In the genomic region with DNA sequence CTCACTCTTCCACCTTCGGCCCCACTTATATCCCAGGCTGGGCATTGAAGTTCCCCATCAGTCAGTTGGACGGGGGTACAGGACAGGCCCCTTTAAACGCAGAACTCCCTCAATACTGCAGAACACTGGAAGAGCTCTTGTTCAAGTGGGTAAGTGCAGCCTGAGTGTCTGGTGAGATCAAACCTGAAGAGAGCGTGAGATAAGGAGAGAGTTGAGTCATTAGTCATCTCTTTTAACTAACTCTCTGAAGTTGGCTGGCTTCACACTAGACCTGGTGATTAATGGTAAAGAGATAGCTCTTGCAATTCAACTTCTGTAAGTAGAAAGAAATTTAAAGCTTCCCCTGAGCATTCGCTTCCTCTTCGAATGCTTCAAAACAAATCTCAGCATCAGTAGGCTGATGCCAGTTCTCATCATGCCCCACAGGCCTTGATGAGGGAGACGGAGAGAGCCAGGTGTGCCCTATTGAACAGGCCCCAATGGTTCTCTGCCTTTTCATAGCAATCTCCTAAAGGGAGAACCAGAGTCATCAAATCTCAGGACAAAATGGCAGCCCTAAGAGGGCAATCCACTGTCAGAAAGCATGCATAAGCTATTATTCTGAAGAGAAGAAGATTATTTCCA, we compare ENCODE assay signal across 25 cellular contexts. TPM values are rescaled to one million over a fixed set of nuclear protein-coding genes. Genes with fewer than 3 reads are reported as not detected.
DNase-seq lines count a peak whose midpoint lies in the region; ATAC-seq and FAIRE-seq lines count a peak whose summit lies in the region.
"Had no signal": no experiment of that assay in that cellular context is flagged by ENCODE, and none has a peak within 500 bp of the region (broad histone marks: within the 10 kb centered on the region; RNA-seq: fewer than 3 reads in every experiment).

No MANE protein-coding gene starts in this region.

- no peaks in the 10 kb centered on the region for H3K27me3 ChIP-seq in small intestine (ENCODE audit: control insufficient read depth in 2 of 2, insufficient read depth in 2 of 2, low read length in 2 of 2)
- H3K27me3 ChIP-seq: breast epithelium, esophagus squamous epithelium, thyroid gland had no signal

- WGBS in small intestine, 3 donors, result 82 to 86% (median 85%) methylated on average over 7 of the region's 7 CpGs

- no peak overlapping the region for H3K27ac ChIP-seq in small intestine (ENCODE audit: low read depth in 1 of 2, low read length in 1 of 2)
- H3K27ac ChIP-seq: breast epithelium, esophagus squamous epithelium, psoas muscle, thyroid gland, WERI-Rb-1 had no signal

- no peaks in the 10 kb centered on the region for H3K36me3 ChIP-seq in small intestine (ENCODE audit: control insufficient read depth in 2 of 2, insufficient read depth in 2 of 2, low read length in 2 of 2)
- H3K36me3 ChIP-seq: breast epithelium, esophagus squamous epithelium, thyroid gland, WERI-Rb-1 had no signal

- no peak overlapping the region for H3K4me3 Mint-ChIP-seq in activated CD4-positive, alpha-beta T cell treated with anti-CD3 and anti-CD28 coated beads for 36 hours
- H3K4me3 Mint-ChIP-seq in activated CD4-positive, alpha-beta T cell treated with anti-CD3 and anti-CD28 coated beads, Interleukin-2, amount 10 ng/mL, durations not matched to agents 24 days and 14 days, result no peak overlapping the region
- H3K4me3 Mint-ChIP-seq: activated CD8-positive, alpha-beta T cell treated with anti-CD3 and anti-CD28 coated beads for 36 hours; activated T-cell treated with anti-CD3 and anti-CD28 coated beads, Interleukin-2, amount 50 U/mL, for 24 hours; immature natural killer cell; nephron progenitor cell; stimulated activated memory B cell treated with anti-CD40 and anti-IgM and Interleukin-4, amounts not matched to agents 10 μg/mL and 1 μg/mL and 100 μg/mL, for 72 hours had no signal

- intact Hi-C loops in activated CD4-positive, alpha-beta T cell treated with anti-CD3 and anti-CD28 coated beads for 36 hours (cut with DNase I, micrococcal nuclease), result no loop called here
- intact Hi-C loops in activated CD4-positive, alpha-beta T cell treated with anti-CD3 and anti-CD28 coated beads, Interleukin-2, amount 10 ng/mL, durations not matched to agents 24 days and 14 days (cut with micrococcal nuclease), result no loop called here

- H3K27me3 Mint-ChIP-seq in activated CD4-positive, alpha-beta T cell treated with anti-CD3 and anti-CD28 coated beads for 36 hours, result no peaks in the 10 kb centered on the region
- no peaks in the 10 kb centered on the region for H3K27me3 Mint-ChIP-seq in activated CD4-positive, alpha-beta T cell treated with anti-CD3 and anti-CD28 coated beads, Interleukin-2, amount 10 ng/mL, durations not matched to agents 24 days and 14 days
- H3K27me3 Mint-ChIP-seq: activated CD8-positive, alpha-beta T cell treated with anti-CD3 and anti-CD28 coated beads for 36 hours; stimulated activated memory B cell treated with anti-CD40 and anti-IgM and Interleukin-4, amounts not matched to agents 10 μg/mL and 1 μg/mL and 100 μg/mL, for 72 hours had no signal

- H3K4me1 Mint-ChIP-seq in activated CD4-positive, alpha-beta T cell treated with anti-CD3 and anti-CD28 coated beads for 36 hours, result peaks cover 3% of the 10 kb centered on the region
- peaks cover 2% of the 10 kb centered on the region for H3K4me1 Mint-ChIP-seq in activated CD4-positive, alpha-beta T cell treated with anti-CD3 and anti-CD28 coated beads, Interleukin-2, amount 10 ng/mL, durations not matched to agents 24 days and 14 days
- H3K4me1 Mint-ChIP-seq: immature natural killer cell; nephron progenitor cell; stimulated activated memory B cell treated with anti-CD40 and anti-IgM and Interleukin-4, amounts not matched to agents 10 μg/mL and 1 μg/mL and 100 μg/mL, for 72 hours had no signal

- no peak for DNase-seq in activated CD4-positive, alpha-beta T cell treated with anti-CD3 and anti-CD28 coated beads for 36 hours
- DNase-seq in activated CD4-positive, alpha-beta T cell treated with anti-CD3 and anti-CD28 coated beads, Interleukin-2, amount 10 ng/mL, durations not matched to agents 24 days and 14 days, result no peak
- DNase-seq in amniotic epithelial cell (ENCODE audit: low read depth) (peak; percentile 94), iPS-NIHi7 (ENCODE audit: extremely low spot score) (peak; percentile 19), small intestine (peak; percentile 6), NCI-H2081 treated with DMSO at 0.1 percent for 48 hours (lab: John Stamatoyannopoulos, UW) (no peak), NCI-H2107 (lab: John Stamatoyannopoulos, UW) (no peak)
- DNase-seq in activated CD4-positive, CD25-positive, alpha-beta regulatory T cell treated with anti-CD3 and anti-CD28 coated beads, Interleukin-2, amount 50 U/mL, for 72 hours, result no peak
- DNase-seq: activated CD8-positive, alpha-beta T cell treated with anti-CD3 and anti-CD28 coated beads for 36 hours; activated naive CD4-positive, alpha-beta T cell treated with anti-CD3 and anti-CD28 coated beads, Interleukin-2, amount 50 U/mL, for 16 hours; activated T-cell treated with anti-CD3 and anti-CD28 coated beads, Interleukin-2, amount 50 U/mL, for 24 hours; C1 segment of cervical spinal cord; DMS 273 treated with DMSO at 0.1 percent for 48 hours; esophagus squamous epithelium; head of caudate nucleus; immature natural killer cell; NCI-H1436 treated with DMSO at 0.1 percent for 48 hours; NCI-H446 treated with DMSO at 0.1 percent for 48 hours; nephron progenitor cell; psoas muscle; thyroid gland; WERI-Rb-1 had no signal

- CTCF ChIA-PET in activated CD4-positive, alpha-beta T cell treated with anti-CD3 and anti-CD28 coated beads for 36 hours (lab: Charles Lee), result interaction anchor here (1.3 kb wide), 1 partner anchor 14 kb away, joined by 4 read pairs; no protein-coding TSS in a partner anchor

- POLR2A ChIA-PET in activated CD4-positive, alpha-beta T cell treated with anti-CD3 and anti-CD28 coated beads for 36 hours (lab: Charles Lee), result no interaction called here

- H3K9me3 ChIP-seq in small intestine (ENCODE audit: control insufficient read depth, low read depth), result no peaks in the 10 kb centered on the region
- H3K9me3 ChIP-seq: breast epithelium, esophagus squamous epithelium, psoas muscle, thyroid gland had no signal

- peak; percentile 42 for ATAC-seq in activated CD4-positive, alpha-beta T cell treated with anti-CD3 and anti-CD28 coated beads for 36 hours
- ATAC-seq: activated CD8-positive, alpha-beta T cell treated with anti-CD3 and anti-CD28 coated beads for 36 hours; psoas muscle; stimulated activated memory B cell treated with anti-CD40 and anti-IgM and Interleukin-4, amounts not matched to agents 10 μg/mL and 1 μg/mL and 100 μg/mL, for 72 hours had no signal

- no peak overlapping the region for H3K4me3 ChIP-seq in small intestine (ENCODE audit: low read depth in 1 of 2, low read length in 2 of 2)
- H3K4me3 ChIP-seq: breast epithelium, esophagus squamous epithelium, psoas muscle, thyroid gland had no signal

- no peak overlapping the region for H3K27ac Mint-ChIP-seq in activated CD4-positive, alpha-beta T cell treated with anti-CD3 and anti-CD28 coated beads for 36 hours
- no peak overlapping the region for H3K27ac Mint-ChIP-seq in activated CD4-positive, alpha-beta T cell treated with anti-CD3 and anti-CD28 coated beads, Interleukin-2, amount 10 ng/mL, durations not matched to agents 24 days and 14 days
- H3K27ac Mint-ChIP-seq: activated CD8-positive, alpha-beta T cell treated with anti-CD3 and anti-CD28 coated beads for 36 hours; activated T-cell treated with anti-CD3 and anti-CD28 coated beads, Interleukin-2, amount 50 U/mL, for 24 hours; immature natural killer cell; nephron progenitor cell; stimulated activated memory B cell treated with anti-CD40 and anti-IgM and Interleukin-4, amounts not matched to agents 10 μg/mL and 1 μg/mL and 100 μg/mL, for 72 hours had no signal

- no peak for FAIRE-seq in small intestine (lab: Jason Lieb, UNC)
- FAIRE-seq: A204.1 had no signal

- H3K36me3 Mint-ChIP-seq in activated CD4-positive, alpha-beta T cell treated with anti-CD3 and anti-CD28 coated beads for 36 hours (ENCODE audit: low read depth), result no peaks in the 10 kb centered on the region
- no peaks in the 10 kb centered on the region for H3K36me3 Mint-ChIP-seq in activated CD4-positive, alpha-beta T cell treated with anti-CD3 and anti-CD28 coated beads, Interleukin-2, amount 10 ng/mL, durations not matched to agents 24 days and 14 days (ENCODE audit: low read depth)
- H3K36me3 Mint-ChIP-seq: stimulated activated memory B cell treated with anti-CD40 and anti-IgM and Interleukin-4, amounts not matched to agents 10 μg/mL and 1 μg/mL and 100 μg/mL, for 72 hours had no signal

- H3K4me1 ChIP-seq in small intestine (ENCODE audit: control insufficient read depth in 2 of 2, insufficient read depth in 1 of 2, low read depth in 1 of 2, low read length in 1 of 2), result no peaks in the 10 kb centered on the region
- H3K4me1 ChIP-seq: breast epithelium, esophagus squamous epithelium, psoas muscle, thyroid gland had no signal

- no peaks in the 10 kb centered on the region for H3K9me3 Mint-ChIP-seq in activated CD4-positive, alpha-beta T cell treated with anti-CD3 and anti-CD28 coated beads for 36 hours (ENCODE audit: low read depth)
- H3K9me3 Mint-ChIP-seq in activated CD4-positive, alpha-beta T cell treated with anti-CD3 and anti-CD28 coated beads, Interleukin-2, amount 10 ng/mL, durations not matched to agents 24 days and 14 days, result no peaks in the 10 kb centered on the region
- H3K9me3 Mint-ChIP-seq: activated CD8-positive, alpha-beta T cell treated with anti-CD3 and anti-CD28 coated beads for 36 hours; activated T-cell treated with anti-CD3 and anti-CD28 coated beads, Interleukin-2, amount 50 U/mL, for 24 hours; nephron progenitor cell; stimulated activated memory B cell treated with anti-CD40 and anti-IgM and Interleukin-4, amounts not matched to agents 10 μg/mL and 1 μg/mL and 100 μg/mL, for 72 hours had no signal

RNA-seq across cellular contexts. Expression of a gene that starts 41.0 kb away (rescaled TPM):
- total RNA-seq in activated CD4-positive, alpha-beta T cell treated with anti-CD3 and anti-CD28 coated beads for 36 hours, result 10 to 100 TPM; 25.5 to 28.4 TPM
- 42.6 and 47.0 TPM in 2 replicates for total RNA-seq in activated CD4-positive, alpha-beta T cell treated with anti-CD3 and anti-CD28 coated beads, Interleukin-2, amount 10 ng/mL, durations not matched to agents 24 days and 14 days
- 10 to 100 TPM in 2 of 3 donors, 1 to 10 TPM in 1; 6.2 to 14.2 (median 11.2) TPM for polyA plus RNA-seq in small intestine

Comparison
In these comparisons a context has a peak if more than half of its experiments do, and no peak if none do; other contexts are left out.
1. DNase-seq: peak in amniotic epithelial cell (single experiment), iPS-NIHi7 (single experiment) and small intestine (single experiment); none in activated CD4-positive, alpha-beta T cell treated with anti-CD3 and anti-CD28 coated beads for 36 hours (single experiment), activated CD4-positive, alpha-beta T cell treated with anti-CD3 and anti-CD28 coated beads, Interleukin-2, amount 10 ng/mL, durations not matched to agents 24 days and 14 days (single experiment), NCI-H2081 treated with DMSO at 0.1 percent for 48 hours (single experiment), NCI-H2107 (single experiment) and activated CD4-positive, CD25-positive, alpha-beta regulatory T cell treated with anti-CD3 and anti-CD28 coated beads, Interleukin-2, amount 50 U/mL, for 72 hours (single experiment).